Comparison of ENCODE assay signal across 9 cellular contexts in the genomic region with DNA sequence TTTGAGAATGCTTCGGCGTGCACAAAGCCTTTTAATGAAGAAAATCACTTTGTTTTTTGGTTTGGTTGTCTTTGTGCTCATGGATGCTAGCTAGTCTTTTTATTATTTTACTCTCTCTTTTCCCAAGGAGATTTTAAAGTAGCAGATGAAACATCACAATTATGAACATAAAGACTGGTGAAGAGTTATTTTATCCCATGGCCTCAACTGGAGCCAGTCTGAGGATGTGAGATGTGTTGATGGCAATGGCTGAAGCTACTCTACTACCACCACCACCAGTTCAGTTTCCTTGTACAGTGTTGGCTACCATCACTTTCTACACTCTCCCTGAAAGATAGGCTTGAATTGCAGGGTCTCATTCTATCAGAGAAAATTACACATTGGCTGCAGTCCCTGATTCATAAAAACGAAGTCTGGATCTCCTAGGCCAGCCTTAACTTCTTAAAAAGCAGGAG. TPM values are rescaled to one million over a fixed set of nuclear protein-coding genes. Genes with fewer than 3 reads are reported as not detected.
DNase-seq lines count a peak whose midpoint lies in the region; ATAC-seq and TF ChIP-seq lines count a peak whose summit lies in the region.
"Had no signal": no experiment of that assay in that cellular context is flagged by ENCODE, and none has a peak within 500 bp of the region (broad histone marks: within the 10 kb centered on the region; RNA-seq: fewer than 3 reads in every experiment).

No MANE protein-coding gene starts in this region.

- H3K27me3 ChIP-seq in left ventricle myocardium inferior (ENCODE audit: low read depth) (no peaks in the 10 kb centered on the region), mesenchymal stem cell (ENCODE audit: control insufficient read depth in 1 of 2, insufficient read depth in 1 of 2, low read length in 2 of 2) (no peaks in the 10 kb centered on the region)

- no peak for DNase-seq in left ventricle myocardium inferior
- DNase-seq in left cardiac atrium, result no peak
- DNase-seq in astrocyte of the spinal cord (ENCODE audit: low read depth, low spot score), result no peak
- DNase-seq in mesenchymal stem cell, result no peak
- DNase-seq in AG08395 (ENCODE audit: low spot score), result no peak
- DNase-seq in NCI-H128 (lab: John Stamatoyannopoulos, UW; ENCODE audit: unreplicated experiment), result no peak
- DNase-seq in hippocampal formation (lab: John Stamatoyannopoulos, UW), result no peak

- no peak overlapping the region for H3K4me2 ChIP-seq in mesenchymal stem cell (ENCODE audit: low read length, poor library complexity, severe bottlenecking)

- H3K14ac ChIP-seq in mesenchymal stem cell (ENCODE audit: low read length in 2 of 2), result no peak overlapping the region

- H3K4me3 ChIP-seq in left ventricle myocardium inferior (peak overlapping the region; percentile 96), astrocyte of the spinal cord (ENCODE audit: low read depth, low read length) (peak overlapping the region; percentile 20), mesenchymal stem cell (ENCODE audit: insufficient read depth in 1 of 2, low read depth in 1 of 2, low read length in 2 of 2) (peak overlapping the region in 1 of 2 experiments; percentile 69), urinary bladder (ENCODE audit: low read depth, low read length) (peak overlapping the region; percentile 27)

- H3K4me1 ChIP-seq in left ventricle myocardium inferior (peaks cover 50% of the 10 kb centered on the region), mesenchymal stem cell (ENCODE audit: control insufficient read depth, insufficient read depth, low read depth, low read length) (no peaks in the 10 kb centered on the region), urinary bladder (ENCODE audit: insufficient read depth) (peaks cover 5% of the 10 kb centered on the region)

- intact Hi-C loops in left ventricle myocardium inferior (cut with micrococcal nuclease) (no loop called here), left cardiac atrium (cut with DNase I) (loop anchor here in 1 of 2 donors (10.0 kb wide), 1 partner anchor 259 kb away; the partner anchor contains the start of genes HNRNPH3 and PBLD)

- H2AFZ ChIP-seq in mesenchymal stem cell (ENCODE audit: low read depth, low read length), result peak overlapping the region; percentile 72

- peak overlapping the region; percentile 99 for H3K27ac ChIP-seq in left ventricle myocardium inferior (replicated peaks)
- H3K27ac ChIP-seq in mesenchymal stem cell (ENCODE audit: low read length, poor library complexity, severe bottlenecking), result peak overlapping the region; percentile 50
- peak overlapping the region; percentile 47 for H3K27ac ChIP-seq in urinary bladder (ENCODE audit: low read depth)

- peak overlapping the region; percentile 49 for H2AK5ac ChIP-seq in mesenchymal stem cell (ENCODE audit: low read length, severe bottlenecking)

- no peaks in the 10 kb centered on the region for H3K79me1 ChIP-seq in mesenchymal stem cell (replicated peaks; ENCODE audit: low read length, poor library complexity, severe bottlenecking)

- WGBS in mesenchymal stem cell, result 28% methylated on average over 3 of the region's 3 CpGs
- 22% methylated on average over 3 of the region's 3 CpGs for WGBS in urinary bladder

- ATAC-seq in left cardiac atrium, result no peak

- no peaks in the 10 kb centered on the region for H3K9me3 ChIP-seq in left ventricle myocardium inferior (replicated peaks)
- H3K9me3 ChIP-seq in mesenchymal stem cell (ENCODE audit: control insufficient read depth, low read length), result no peaks in the 10 kb centered on the region

- no peak overlapping the region for H2BK15ac ChIP-seq in mesenchymal stem cell (ENCODE audit: low read depth, poor library complexity, severe bottlenecking)

- no peak overlapping the region for H2BK5ac ChIP-seq in mesenchymal stem cell (ENCODE audit: low read depth, low read length, poor library complexity, severe bottlenecking)

- peak overlapping the region; percentile 13 to 38 for H2BK12ac ChIP-seq in mesenchymal stem cell (ENCODE audit: low read length in 2 of 2)

- no peak overlapping the region for H3K18ac ChIP-seq in mesenchymal stem cell (ENCODE audit: low read depth in 1 of 2, low read length in 2 of 2)

- H3K36me3 ChIP-seq in left ventricle myocardium inferior (no peaks in the 10 kb centered on the region), mesenchymal stem cell (ENCODE audit: control insufficient read depth in 1 of 2, insufficient read depth in 2 of 2, low read depth in 1 of 2, low read length in 2 of 2) (peaks cover 0 to 18% of the 10 kb centered on the region in 2 experiments), urinary bladder (ENCODE audit: insufficient read depth) (peaks cover 2% of the 10 kb centered on the region)

- peak overlapping the region; percentile 80 for H3K9ac ChIP-seq in mesenchymal stem cell (ENCODE audit: low read length)

- H3K4ac ChIP-seq in mesenchymal stem cell (ENCODE audit: low read depth in 1 of 2, low read length in 2 of 2), result peak overlapping the region in 1 of 2 experiments; percentile 24

- peak overlapping the region; percentile 89 for H4K8ac ChIP-seq in mesenchymal stem cell (ENCODE audit: low read length)

- peak overlapping the region; percentile 43 for H4K91ac ChIP-seq in mesenchymal stem cell (ENCODE audit: low read length)

- in situ Hi-C loops in astrocyte of the spinal cord (cut with HindIII; ENCODE audit: low sequenced_read_pairs), result no loop called here

- TF ChIP-seq CTCF in left ventricle myocardium inferior (IDR thresholded peaks at IDR 0.05; ENCODE audit: borderline replicate concordance) (no peak), astrocyte of the spinal cord (IDR thresholded peaks at IDR 0.05; ENCODE audit: low read depth, low read length) (no peak)

- no peak overlapping the region for H2BK120ac ChIP-seq in mesenchymal stem cell (ENCODE audit: low read depth, low read length)

- H3K23ac ChIP-seq in mesenchymal stem cell (ENCODE audit: low read length in 2 of 2), result no peak overlapping the region

RNA-seq across cellular contexts. Expression of gene HERC4, which starts 0.5 kb away (rescaled TPM):
- total RNA-seq in left ventricle myocardium inferior (31.9 TPM), left cardiac atrium (10 to 100 TPM; 31.9 to 34.7 TPM), urinary bladder (155 TPM)
- polyA plus RNA-seq in mesenchymal stem cell (2013, experiment 1 of 2), result 20.9 TPM
- polyA plus RNA-seq in mesenchymal stem cell (2013, experiment 2 of 2), result 20.2 TPM
- polyA plus RNA-seq in urinary bladder, result 20.6 TPM

RNA-seq across cellular contexts. Expression of gene MYPN, which starts 33.7 kb away (rescaled TPM):
- 124 TPM for total RNA-seq in left ventricle myocardium inferior
- total RNA-seq in left cardiac atrium, result 100 to 1,000 TPM in 1 of 2 donors, 10 to 100 TPM in 1; 62.2 to 110 TPM
- polyA plus RNA-seq in mesenchymal stem cell (2013, experiment 1 of 2), result not detected
- 0.01 TPM for polyA plus RNA-seq in mesenchymal stem cell (2013, experiment 2 of 2)
- total RNA-seq in urinary bladder, result 3.1 TPM
- polyA plus RNA-seq in urinary bladder, result not detected
- total RNA-seq: left lobe of liver had no signal

Comparison
In these comparisons a context has a peak if more than half of its experiments do, and no peak if none do; other contexts are left out.
1. H3K27ac ChIP-seq: peak in every context shown above with its lines; median percentile 99 in left ventricle myocardium inferior; 50 in mesenchymal stem cell; 47 in urinary bladder.
2. RNA of gene MYPN, which starts 33.7 kb away (total RNA-seq): 124 TPM in left ventricle myocardium inferior (single experiment) and 62.2 to 110 TPM in left cardiac atrium; 3.1 TPM in urinary bladder (single experiment); every median in the first group is over 10 times any median in the second.